In genomic region chr13:107003911-107004310, GRCh38 we compare ENCODE assay signal across 22 cellular contexts.
DNase-seq lines count a peak whose midpoint lies in the region; ATAC-seq, FAIRE-seq and TF ChIP-seq lines count a peak whose summit lies in the region.
"Had no signal": no experiment of that assay in that cellular context is flagged by ENCODE, and none has a peak within 500 bp of the region (broad histone marks: within the 10 kb centered on the region; RNA-seq: fewer than 3 reads in every experiment).

No MANE protein-coding gene starts in this region.

- peaks cover 40% of the 10 kb centered on the region for H3K4me1 Mint-ChIP-seq in Caco-2 (ENCODE audit: low read depth, unreplicated experiment)
- H3K4me1 Mint-ChIP-seq: B cell had no signal

- no peak overlapping the region for H3K27ac ChIP-seq in small intestine (ENCODE audit: low read depth in 1 of 2, low read length in 1 of 2)
- no peak overlapping the region for H3K27ac ChIP-seq in brain microvascular endothelial cell
- H3K27ac ChIP-seq: 22Rv1; A549; BLaER1 treated with 17β-estradiol and CSF1 and Interleukin-3, amounts not matched to agents 10 nM and 100 nM; C4-2B had no signal

- H3K27me3 ChIP-seq in Caco-2 (replicated peaks; ENCODE audit: control insufficient read depth, insufficient read depth, low read length), result no peaks in the 10 kb centered on the region
- H3K27me3 ChIP-seq in small intestine (ENCODE audit: control insufficient read depth in 2 of 2, insufficient read depth in 2 of 2, low read length in 2 of 2), result no peaks in the 10 kb centered on the region
- no peaks in the 10 kb centered on the region for H3K27me3 ChIP-seq in brain microvascular endothelial cell (replicated peaks)
- H3K27me3 ChIP-seq: BLaER1 treated with 17β-estradiol and CSF1 and Interleukin-3, amounts not matched to agents 10 nM and 100 nM had no signal

- H3K4me3 Mint-ChIP-seq in Caco-2 (ENCODE audit: unreplicated experiment), result no peak overlapping the region
- H3K4me3 Mint-ChIP-seq: B cell; CD4-positive, alpha-beta T cell; CD8-positive, alpha-beta T cell had no signal

- no TSS peak for BruUV-seq in Caco-2 (replicated peaks; lab: Mats Ljungman, UMichigan)

- peak; percentile 74 for FAIRE-seq in small intestine (lab: Jason Lieb, UNC)
- FAIRE-seq: A549, G401.6, GM12891 had no signal

- CTCF ChIA-PET in Caco-2 (lab: Charles Lee), result no interaction called here

- DNase-seq in Caco-2, result peak in 1 of 2 experiments; percentile 25
- no peak for DNase-seq in left colon
- peak; percentile 57 for DNase-seq in small intestine
- no peak for DNase-seq in brain microvascular endothelial cell
- DNase-seq: AML-193; CD4-positive, alpha-beta T cell; CD8-positive, alpha-beta T cell; DMS 273 treated with DMSO at 0.1 percent for 48 hours; DMS153; DMS53; DMS79; DND-41; EL; GF-D8 had no signal

- H3K9me3 Mint-ChIP-seq in Caco-2 (ENCODE audit: unreplicated experiment), result no peaks in the 10 kb centered on the region

- no peaks in the 10 kb centered on the region for H3K27me3 Mint-ChIP-seq in Caco-2 (ENCODE audit: insufficient read depth, unreplicated experiment)
- H3K27me3 Mint-ChIP-seq: B cell; CD4-positive, alpha-beta T cell had no signal

- peak overlapping the region; percentile 61 for H3K27ac Mint-ChIP-seq in Caco-2 (ENCODE audit: unreplicated experiment)
- H3K27ac Mint-ChIP-seq: B cell; CD4-positive, alpha-beta T cell; CD8-positive, alpha-beta T cell had no signal

- WGBS in small intestine, 3 donors, result 12 to 55% (median 36%) methylated on average over 3 of the region's 3 CpGs

- no peaks in the 10 kb centered on the region for H3K9me3 ChIP-seq in Caco-2
- H3K9me3 ChIP-seq in small intestine (ENCODE audit: control insufficient read depth, low read depth), result no peaks in the 10 kb centered on the region
- H3K9me3 ChIP-seq: A549 had no signal

- no peak overlapping the region for H3K4me3 ChIP-seq in Caco-2 (ENCODE audit: low read depth, low read length)
- no peak overlapping the region for H3K4me3 ChIP-seq in small intestine (ENCODE audit: low read depth in 1 of 2, low read length in 2 of 2)
- no peak overlapping the region for H3K4me3 ChIP-seq in brain microvascular endothelial cell (ENCODE audit: low read depth, low read length)
- H3K4me3 ChIP-seq: A549; BLaER1 treated with 17β-estradiol and CSF1 and Interleukin-3, amounts not matched to agents 10 nM and 100 nM had no signal

- ATAC-seq in left colon (peak; percentile 67), GM18909 (IDR thresholded peaks at IDR 0.05; ENCODE audit: poor library complexity, unreplicated experiment) (no peak)
- ATAC-seq: A549; CD8-positive, alpha-beta T cell had no signal

- H3K4me1 ChIP-seq in Caco-2 (peaks cover 43% of the 10 kb centered on the region), small intestine (ENCODE audit: control insufficient read depth in 2 of 2, insufficient read depth in 1 of 2, low read depth in 1 of 2, low read length in 1 of 2) (peaks cover 0 to 2% of the 10 kb centered on the region in 2 donors)
- H3K4me1 ChIP-seq: A549 had no signal

- intact Hi-C loops in Caco-2 (cut with micrococcal nuclease; ENCODE audit: unreplicated experiment) (loop anchor here (2.0 kb wide), 1 partner anchor 85 kb away; no protein-coding TSS in a partner anchor), left colon (cut with DNase I, micrococcal nuclease) (no loop called here)

- H3K36me3 ChIP-seq in Caco-2 (ENCODE audit: control insufficient read depth, insufficient read depth, low read length) (no peaks in the 10 kb centered on the region; the same call in 1 of the 2 replicates), small intestine (ENCODE audit: control insufficient read depth in 2 of 2, insufficient read depth in 2 of 2, low read length in 2 of 2) (no peaks in the 10 kb centered on the region), brain microvascular endothelial cell (replicated peaks) (no peaks in the 10 kb centered on the region)
- H3K36me3 ChIP-seq: BLaER1 treated with 17β-estradiol and CSF1 and Interleukin-3, amounts not matched to agents 10 nM and 100 nM had no signal

- in situ Hi-C loops in brain microvascular endothelial cell (cut with HindIII; ENCODE audit: low pct_ligation_motif_present, low sequenced_read_pairs), result no loop called here

- no peaks in the 10 kb centered on the region for H3K36me3 Mint-ChIP-seq in Caco-2 (ENCODE audit: insufficient read depth, unreplicated experiment)
- H3K36me3 Mint-ChIP-seq: CD8-positive, alpha-beta T cell had no signal

- POLR2A ChIA-PET in Caco-2 (lab: Charles Lee), result no interaction called here

- TF ChIP-seq CTCF in Caco-2 (IDR thresholded peaks at IDR 0.05; ENCODE audit: insufficient read depth in 1 of 2, low read depth in 1 of 2, low read length in 1 of 2, severe bottlenecking in 1 of 2, unreplicated experiment in 1 of 2), result no peak
- TF ChIP-seq CTCF in brain microvascular endothelial cell (IDR thresholded peaks at IDR 0.05; ENCODE audit: low read depth, low read length, missing control alignments), result no peak
